Comparison of ENCODE assay signal across 9 cellular contexts in genomic region chrX:149629730-149630387, GRCh38. TPM values are rescaled to one million over a fixed set of nuclear protein-coding genes. Genes with fewer than 3 reads are reported as not detected.
DNase-seq lines count a peak whose midpoint lies in the region; TF ChIP-seq lines count a peak whose summit lies in the region.
"Had no signal": no experiment of that assay in that cellular context is flagged by ENCODE, and none has a peak within 500 bp of the region (broad histone marks: within the 10 kb centered on the region; RNA-seq: fewer than 3 reads in every experiment).

No MANE protein-coding gene starts in this region.

- no peaks in the 10 kb centered on the region for H3K9me2 ChIP-seq in SU-DHL-6 (replicated peaks; ENCODE audit: insufficient read depth, low read length)

- in situ Hi-C loops in HAP-1 (cut with MboI; ENCODE audit: low sequenced_read_pairs), result loop anchor here (25.0 kb wide), 2 partner anchors 118 to 182 kb away; partner anchors contain the start of gene IDS

- H3K4me2 ChIP-seq in SU-DHL-6 (ENCODE audit: low read depth, low read length, poor library complexity, severe bottlenecking), result peak overlapping the region; percentile 73
- peak overlapping the region; percentile 82 for H3K4me2 ChIP-seq in fibroblast of lung (ENCODE audit: extremely low read depth, insufficient read depth, low read length)

- DNase-seq in HAP-1 (ENCODE audit: low spot score in 2 of 2), result no peak
- DNase-seq in fibroblast of lung (ENCODE audit: low read depth in 2 of 2), result no peak
- no peak for DNase-seq in skeletal muscle cell (ENCODE audit: low read depth)
- no peak for DNase-seq in NCI-H2081 treated with DMSO at 0.1 percent for 48 hours (lab: John Stamatoyannopoulos, UW)
- DNase-seq in NCI-H446 treated with DMSO at 0.1 percent for 48 hours (lab: John Stamatoyannopoulos, UW), result no peak
- no peak for DNase-seq in CD1c-positive myeloid dendritic cell (ENCODE audit: extremely low spot score)
- DNase-seq: MG63 had no signal

- H3K9me3 ChIP-seq in HAP-1 (no peaks in the 10 kb centered on the region), SU-DHL-6 (ENCODE audit: insufficient read depth, low read length) (no peaks in the 10 kb centered on the region), fibroblast of lung (ENCODE audit: control insufficient read depth, insufficient read depth, low read depth, low read length) (no peaks in the 10 kb centered on the region)
- H3K9me3 ChIP-seq: MG63 had no signal

- H3K4me1 ChIP-seq in HAP-1 (peaks cover 18% of the 10 kb centered on the region), fibroblast of lung (ENCODE audit: control insufficient read depth, extremely low read depth, insufficient read depth, low read length) (peaks cover 2% of the 10 kb centered on the region)

- H3K27ac ChIP-seq in SU-DHL-6 (ENCODE audit: low read depth, low read length) (no peak overlapping the region), fibroblast of lung (ENCODE audit: insufficient read depth, low read length) (no peak overlapping the region)

- no peaks in the 10 kb centered on the region for H3F3A ChIP-seq in SU-DHL-6 (ENCODE audit: insufficient read depth)

- H3K4me3 ChIP-seq in HAP-1 (peak overlapping the region; percentile 66), SU-DHL-6 (ENCODE audit: insufficient read depth, low read length, poor library complexity, severe bottlenecking) (no peak overlapping the region), fibroblast of lung (replicated peaks in 1 of 4; ENCODE audit: control extremely low read depth in 1 of 4, insufficient read depth in 1 of 4, low read depth in 3 of 4, low read length in 4 of 4) (peak overlapping the region; percentile 37 to 83 (median 64)), skeletal muscle cell (ENCODE audit: low read depth, low read length) (peak overlapping the region; percentile 61)

- no peaks in the 10 kb centered on the region for H3K27me3 ChIP-seq in HAP-1 (ENCODE audit: low read depth)
- no peaks in the 10 kb centered on the region for H3K27me3 ChIP-seq in SU-DHL-6 (ENCODE audit: low read length)
- H3K27me3 ChIP-seq in fibroblast of lung (ENCODE audit: control insufficient read depth, insufficient read depth, low read length), result peaks cover 5% of the 10 kb centered on the region
- H3K27me3 ChIP-seq: MG63 had no signal

- H3K9ac ChIP-seq in SU-DHL-6 (ENCODE audit: low read length) (no peak overlapping the region), fibroblast of lung (ENCODE audit: insufficient read depth, low read length) (no peak overlapping the region)

- no peaks in the 10 kb centered on the region; the same call in 1 of the 2 replicates for H4K20me1 ChIP-seq in SU-DHL-6 (ENCODE audit: low read depth, low read length)
- H4K20me1 ChIP-seq in fibroblast of lung (ENCODE audit: control insufficient read depth, extremely low read depth, insufficient read depth, low read length), result peaks cover 4% of the 10 kb centered on the region

- H3K36me3 ChIP-seq in HAP-1 (replicated peaks) (peaks cover 3% of the 10 kb centered on the region; the same call in 1 of the 2 replicates), SU-DHL-6 (ENCODE audit: low read length) (no peaks in the 10 kb centered on the region), fibroblast of lung (ENCODE audit: control insufficient read depth, insufficient read depth, low read length) (no peaks in the 10 kb centered on the region)
- H3K36me3 ChIP-seq: MG63 had no signal

- H3K79me2 ChIP-seq in SU-DHL-6 (ENCODE audit: insufficient read depth, low read length) (no peaks in the 10 kb centered on the region), fibroblast of lung (ENCODE audit: control insufficient read depth, insufficient read depth, low read length) (peaks cover 18% of the 10 kb centered on the region)

- no peak overlapping the region for H2AFZ ChIP-seq in SU-DHL-6 (ENCODE audit: low read depth, low read length, severe bottlenecking)
- H2AFZ ChIP-seq in fibroblast of lung (ENCODE audit: low read length), result no peak overlapping the region

- TF ChIP-seq CTCF in SU-DHL-6 (IDR thresholded peaks at IDR 0.05; ENCODE audit: insufficient read depth, low read length, poor library complexity, severe bottlenecking) (no peak), fibroblast of lung (conservative IDR thresholded peaks at IDR 0.05 in 1 of 2, IDR thresholded peaks at IDR 0.05 in 1 of 2; ENCODE audit: low read depth in 1 of 2, low read length in 2 of 2) (no peak)

RNA-seq across cellular contexts. Expression of gene TMEM185A, which starts 1.7 kb away (rescaled TPM):
- total RNA-seq in fibroblast of lung, result 14.1 and 17.3 TPM in 2 replicates
- polyA plus RNA-seq in fibroblast of lung, result 16.7 and 24.9 TPM in 2 replicates
- polyA plus RNA-seq in fibroblast of lung (2012), result 13.7 and 19.9 TPM in 2 replicates
- polyA minus RNA-seq in fibroblast of lung (ENCODE audit: low replicate concordance), result 134 and 308 TPM in 2 replicates

RNA-seq across cellular contexts. Expression of gene HSFX2, which starts 34.7 kb away (rescaled TPM):
- 0.26 and 0.50 TPM in 2 replicates for total RNA-seq in fibroblast of lung
- 0.26 TPM in 1 of 2 replicates, not detected in the other for polyA plus RNA-seq in fibroblast of lung
- 0.09 and 0.26 TPM in 2 replicates for polyA plus RNA-seq in fibroblast of lung (2012)
- 2.4 TPM in 1 of 2 replicates, not detected in the other for polyA minus RNA-seq in fibroblast of lung (ENCODE audit: low replicate concordance)

RNA-seq across cellular contexts. Expression of gene MAGEA9B, which starts 42.6 kb away (rescaled TPM):
- total RNA-seq in fibroblast of lung, result not detected in 2 replicates
- not detected in 2 replicates for polyA plus RNA-seq in fibroblast of lung
- polyA plus RNA-seq in fibroblast of lung (2012), result not detected in 2 replicates
- polyA minus RNA-seq in fibroblast of lung (ENCODE audit: low replicate concordance), result not detected in 2 replicates
- total RNA-seq: T-helper 1 cell treated with Interleukin-12 subunit alpha and Interleukin-12 subunit beta and Interleukin-4 antibody, amounts not matched to agents 30 ng/mL and 1 ng/mL, for 36 hours had no signal
